ENCODE assay signal across 8 cellular contexts in the genomic region with DNA sequence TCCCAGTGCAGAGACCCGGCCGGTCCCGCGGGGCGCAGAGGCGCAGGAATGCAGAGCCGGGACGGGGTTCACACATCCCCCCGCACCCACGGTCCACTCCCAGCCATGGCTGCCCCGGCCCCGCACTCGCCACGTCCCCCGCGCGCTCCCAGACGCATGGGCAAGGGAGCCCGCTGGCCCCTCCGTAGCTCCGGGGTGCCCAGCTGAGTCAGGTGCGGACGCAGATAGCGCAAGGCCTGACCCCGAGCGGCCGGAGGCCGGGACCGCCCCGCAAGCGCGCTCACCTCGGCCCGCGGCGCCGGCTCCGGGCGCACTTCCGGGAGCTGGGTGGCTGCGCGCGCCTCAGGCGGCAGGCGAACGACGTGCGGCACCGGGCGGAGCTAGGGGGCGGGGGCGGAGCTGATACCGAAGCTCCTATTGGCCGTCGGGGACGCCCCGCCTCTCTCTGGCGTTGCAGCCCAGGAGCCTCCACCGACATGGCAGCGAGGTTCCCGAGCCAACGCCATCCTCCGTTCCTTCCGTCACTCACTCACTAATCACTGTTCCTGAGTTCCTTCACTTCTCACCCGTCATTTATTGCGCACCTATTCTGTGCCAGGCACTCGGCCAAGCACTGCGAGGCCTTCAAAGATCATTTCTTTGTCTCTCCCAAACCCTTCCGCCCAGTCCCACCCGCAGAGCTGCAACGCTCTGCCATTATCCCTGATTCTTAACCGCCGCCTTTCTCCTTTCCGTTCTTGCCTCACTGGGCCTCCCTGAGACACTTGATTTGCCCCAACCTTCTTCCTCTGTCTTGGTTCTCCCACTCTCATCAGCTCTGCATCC. TPM values are rescaled to one million over a fixed set of nuclear protein-coding genes. Genes with fewer than 3 reads are reported as not detected.
A peak's percentile ranks its signal among the peaks of the same experiment; 100 is the strongest.
DNase-seq lines count a peak whose midpoint lies in the region; ATAC-seq and TF ChIP-seq lines count a peak whose summit lies in the region.

A gene with protein sequence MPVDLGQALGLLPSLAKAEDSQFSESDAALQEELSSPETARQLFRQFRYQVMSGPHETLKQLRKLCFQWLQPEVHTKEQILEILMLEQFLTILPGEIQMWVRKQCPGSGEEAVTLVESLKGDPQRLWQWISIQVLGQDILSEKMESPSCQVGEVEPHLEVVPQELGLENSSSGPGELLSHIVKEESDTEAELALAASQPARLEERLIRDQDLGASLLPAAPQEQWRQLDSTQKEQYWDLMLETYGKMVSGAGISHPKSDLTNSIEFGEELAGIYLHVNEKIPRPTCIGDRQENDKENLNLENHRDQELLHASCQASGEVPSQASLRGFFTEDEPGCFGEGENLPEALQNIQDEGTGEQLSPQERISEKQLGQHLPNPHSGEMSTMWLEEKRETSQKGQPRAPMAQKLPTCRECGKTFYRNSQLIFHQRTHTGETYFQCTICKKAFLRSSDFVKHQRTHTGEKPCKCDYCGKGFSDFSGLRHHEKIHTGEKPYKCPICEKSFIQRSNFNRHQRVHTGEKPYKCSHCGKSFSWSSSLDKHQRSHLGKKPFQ (minus strand): TSS at position 329 of the 825 bp plus-strand sequence. CDS start 4,646 bp downstream, outside the sequence.

- intact Hi-C loops in IMR-90 (cut with micrococcal nuclease): loop anchor here (5.0 to 10.0 kb wide), 2 partner anchors 1005 to 1273 kb away; no protein-coding TSS in a partner anchor

- H2AFZ ChIP-seq in IMR-90 (replicated peaks; ENCODE audit: low read length, poor library complexity): peak within 1 kb of the TSS; percentile 97

- peak within 1 kb of the TSS; percentile 89 for H4K91ac ChIP-seq in IMR-90 (ENCODE audit: insufficient read depth, low read depth, low read length)

- H3K4me1 ChIP-seq in IMR-90 (ENCODE audit: control insufficient read depth, insufficient read depth, low read length) (no peaks in the 10 kb centered on the region), esophagus (ENCODE audit: control insufficient read depth in 2 of 2, insufficient read depth in 2 of 2, low read length in 1 of 2) (no peaks in the 10 kb centered on the region), muscle layer of duodenum (ENCODE audit: control insufficient read depth in 1 of 2, insufficient read depth in 2 of 2, low read length in 2 of 2) (peaks cover 0 to 7% of the 10 kb centered on the region in 2 donors)

- peaks cover 2% of the 10 kb centered on the region; the same call in 1 of the 2 replicates for H3K36me3 ChIP-seq in IMR-90 (ENCODE audit: control insufficient read depth, insufficient read depth, low read length)
- peaks cover 2 to 4% of the 10 kb centered on the region in 2 donors for H3K36me3 ChIP-seq in esophagus (ENCODE audit: control insufficient read depth in 2 of 2, insufficient read depth in 2 of 2, low read length in 1 of 2)
- peaks cover 0 to 5% of the 10 kb centered on the region in 2 donors for H3K36me3 ChIP-seq in muscle layer of duodenum (ENCODE audit: control insufficient read depth in 1 of 2, insufficient read depth in 2 of 2, low read length in 2 of 2)

- DNase-seq in DMS153 (lab: John Stamatoyannopoulos, UW): peak; percentile 63
- DNase-seq in IMR-90: peak; percentile 90
- peak; percentile 69 for DNase-seq in OCI-M2 (lab: John Stamatoyannopoulos, UW; ENCODE audit: unreplicated experiment)
- peak; percentile 96 for DNase-seq in activated T-cell treated with anti-CD3 and anti-CD28 coated beads, Interleukin-2, amount 50 U/mL, for 1 hour
- DNase-seq in stimulated activated CD8-positive, alpha-beta memory T cell treated with anti-CD3 and anti-CD28 coated beads, Interleukin-7, amount 100 ng/mL, for 24 hours (ENCODE audit: low read depth): peak; percentile 91

- peak within 1 kb of the TSS; percentile 90 for H3K56ac ChIP-seq in IMR-90 (ENCODE audit: extremely low read depth, insufficient read depth, low read length)

- H3K4me3 ChIP-seq in IMR-90 (ENCODE audit: insufficient read depth, low read depth, low read length) (peak within 1 kb of the TSS; percentile 57), esophagus (ENCODE audit: low read depth in 1 of 2, low read length in 2 of 2) (peak within 1 kb of the TSS; percentile 78 to 96), muscle layer of duodenum (ENCODE audit: low read depth in 1 of 2, low read length in 2 of 2) (peak within 1 kb of the TSS; percentile 75 to 87)

- H3K4ac ChIP-seq in IMR-90 (ENCODE audit: low read depth, low read length): peak within 1 kb of the TSS; percentile 98

- TF ChIP-seq POLR2A in IMR-90 (IDR thresholded peaks at IDR 0.05; ENCODE audit: low read depth, low read length): peak; percentile 94

- H3K4me2 ChIP-seq in IMR-90 (ENCODE audit: low read depth, low read length): peak within 1 kb of the TSS; percentile 83

- in situ Hi-C loops in IMR-90 (cut with MboI; ENCODE audit: low sequenced_read_pairs): loop anchor here (10.0 to 25.0 kb wide), 3 partner anchors 1007 to 1335 kb away; partner anchors contain the start of genes MYH3 and TMEM220

- H3K9me3 ChIP-seq in IMR-90 (ENCODE audit: control insufficient read depth, insufficient read depth, low read length) (no peaks in the 10 kb centered on the region), esophagus (ENCODE audit: control insufficient read depth in 2 of 2, insufficient read depth in 1 of 2, low read depth in 1 of 2, low read length in 1 of 2) (no peaks in the 10 kb centered on the region), muscle layer of duodenum (ENCODE audit: control insufficient read depth in 1 of 2, low read length in 2 of 2) (no peaks in the 10 kb centered on the region)

- H3K23ac ChIP-seq in IMR-90 (ENCODE audit: low read depth, low read length): peak within 1 kb of the TSS; percentile 99

- peak within 1 kb of the TSS; percentile 37; the same call in 1 of the 3 replicates for H2BK15ac ChIP-seq in IMR-90 (ENCODE audit: low read depth, low read length)

- 0 out of 2 replicates have a peak, but pooled peaks have one; percentile 3 for TF ChIP-seq CTCF in IMR-90 (conservative IDR thresholded peaks at IDR 0.05; ENCODE audit: low read depth, low read length)

- peak within 1 kb of the TSS; percentile 46 for H2AK5ac ChIP-seq in IMR-90 (ENCODE audit: low read depth, low read length)

- peak within 1 kb of the TSS; percentile 81 for H3K18ac ChIP-seq in IMR-90 (ENCODE audit: low read depth, low read length)

- H3K9ac ChIP-seq in IMR-90 (ENCODE audit: low read depth, low read length): peak within 1 kb of the TSS; percentile 76

- H4K8ac ChIP-seq in IMR-90 (ENCODE audit: low read depth in 2 of 2, low read length in 2 of 2): peak within 1 kb of the TSS; percentile 97 to 99

- H3K27me3 ChIP-seq in IMR-90 (ENCODE audit: control insufficient read depth, insufficient read depth, low read length) (no peaks in the 10 kb centered on the region), esophagus (ENCODE audit: control insufficient read depth in 1 of 2, insufficient read depth in 2 of 2, low read length in 2 of 2) (no peaks in the 10 kb centered on the region), muscle layer of duodenum (ENCODE audit: low read depth, low read length) (no peaks in the 10 kb centered on the region)

- H3K27ac ChIP-seq in IMR-90 (ENCODE audit: insufficient read depth, low read length) (peak within 1 kb of the TSS; percentile 80), esophagus (ENCODE audit: low read depth in 2 of 2, low read length in 1 of 2) (peak within 1 kb of the TSS; percentile 96), muscle layer of duodenum (ENCODE audit: low read length) (peak within 1 kb of the TSS; percentile 81)

- H2BK120ac ChIP-seq in IMR-90 (ENCODE audit: low read depth, low read length): peak within 1 kb of the TSS; percentile 60; the same call in 1 of the 2 replicates

- H2AK9ac ChIP-seq in IMR-90 (replicated peaks; ENCODE audit: low read depth, low read length, poor library complexity): peak within 1 kb of the TSS; percentile 91

- no peak for TF ChIP-seq RAD21 in IMR-90 (IDR thresholded peaks at IDR 0.05; ENCODE audit: low read length)

- dilution Hi-C loops in IMR-90 (cut with HindIII; ENCODE audit: low sequenced_read_pairs, unreplicated experiment): no loop called here

- H3K14ac ChIP-seq in IMR-90 (replicated peaks; ENCODE audit: low read depth, low read length): peak within 1 kb of the TSS; percentile 98

- peak within 1 kb of the TSS; percentile 69 for H2BK5ac ChIP-seq in IMR-90 (ENCODE audit: low read depth, low read length, poor library complexity, severe bottlenecking)

- POLR2A ChIA-PET in IMR-90 (lab: Charles Lee; ENCODE audit: unreplicated experiment): interaction anchor here (0.5 to 1.5 kb wide), 6 partner anchors 10 to 1301 kb away, joined by 3 to 12 read pairs (median 3); no protein-coding TSS in a partner anchor

- ATAC-seq in GM21529 (IDR thresholded peaks at IDR 0.05; ENCODE audit: unreplicated experiment) (peak; percentile 96), IMR-90 (ENCODE audit: low read depth) (peak; percentile 99)

- H3K79me1 ChIP-seq in IMR-90 (ENCODE audit: low read depth in 1 of 2, low read length in 2 of 2): peaks cover 0 to 7% of the 10 kb centered on the region in 2 experiments; a peak in 3 of 4 replicates

- no TSS peak for BruUV-seq in IMR-90 (replicated peaks; lab: Mats Ljungman, UMichigan)

- CTCF ChIA-PET in IMR-90 (lab: Yijun Ruan, JAX): interaction anchor here (0.6 to 1.5 kb wide), 3 partner anchors 10 to 1155 kb away, joined by 3 to 6 read pairs (median 5); no protein-coding TSS in a partner anchor

- peak within 1 kb of the TSS; percentile 89 for H4K5ac ChIP-seq in IMR-90 (ENCODE audit: low read depth, low read length)

- H2BK20ac ChIP-seq in IMR-90 (ENCODE audit: low read depth, low read length): peak within 1 kb of the TSS; percentile 67; the same call in 1 of the 2 replicates

- H3K9me1 ChIP-seq in IMR-90 (ENCODE audit: insufficient read depth, low read length): 0 out of 2 replicates have a peak, but pooled peaks cover 5% of the 10 kb centered on the region

- WGBS in IMR-90 (ENCODE audit: extremely low coverage in 2 of 2, insufficient read length in 1 of 2), 2 experiments: 3% methylated on average over 33 of the region's 74 CpGs; no CpG with 5 or more reads in 1 of the 2 experiments
- 1% methylated on average over 52 to 74 of the region's 74 CpGs for WGBS in esophagus, 2 donors

- no peaks in the 10 kb centered on the region for H4K20me1 ChIP-seq in IMR-90 (ENCODE audit: insufficient read depth, low read length)

TF ChIP-seq in IMR-90, 13 proteins besides CTCF, POLR2A, EP300 and RAD21:
- TF ChIP-seq MAZ (IDR thresholded peaks at IDR 0.05; ENCODE audit: borderline replicate concordance, low read depth, low read length): peak; percentile 57; the same call in 1 of the 2 replicates
- peak; percentile 57; the same call in 1 of the 2 replicates for TF ChIP-seq MXI1 (IDR thresholded peaks at IDR 0.05; ENCODE audit: borderline replicate concordance, low read depth, low read length)
- no peak for TF ChIP-seq SMC3 (IDR thresholded peaks at IDR 0.05; ENCODE audit: low read depth, low read length)
- TF ChIP-seq BHLHE40 (IDR thresholded peaks at IDR 0.05; ENCODE audit: low read depth, low read length): 0 out of 2 replicates have a peak, but pooled peaks have one; percentile 14

RNA-seq across cellular contexts. Expression of the gene that starts here (rescaled TPM):
- 10.3 and 11.7 TPM in 2 replicates for total RNA-seq in IMR-90 (2012; rRNA removed)
- polyA plus RNA-seq in IMR-90 (2012; rRNA removed): 4.4 and 4.5 TPM in 2 replicates
- 1.5 and 1.7 TPM in 2 replicates for polyA plus RNA-seq in IMR-90 (2012; cell fraction: cytosol; rRNA removed)
- 3.7 and 11.7 TPM in 2 replicates for polyA plus RNA-seq in IMR-90 (2012; cell fraction: nucleus; rRNA removed; ENCODE audit: low replicate concordance)
- polyA plus RNA-seq in esophagus: 1 to 10 TPM; 4.6 to 5.9 TPM

Comparison
In these comparisons a context has a peak if more than half of its experiments do, and no peak if none do; other contexts are left out.
1. Peak in every context shown above with its lines: DNase-seq, ATAC-seq, H3K4me3 ChIP-seq and H3K27ac ChIP-seq.